In the genomic region with DNA sequence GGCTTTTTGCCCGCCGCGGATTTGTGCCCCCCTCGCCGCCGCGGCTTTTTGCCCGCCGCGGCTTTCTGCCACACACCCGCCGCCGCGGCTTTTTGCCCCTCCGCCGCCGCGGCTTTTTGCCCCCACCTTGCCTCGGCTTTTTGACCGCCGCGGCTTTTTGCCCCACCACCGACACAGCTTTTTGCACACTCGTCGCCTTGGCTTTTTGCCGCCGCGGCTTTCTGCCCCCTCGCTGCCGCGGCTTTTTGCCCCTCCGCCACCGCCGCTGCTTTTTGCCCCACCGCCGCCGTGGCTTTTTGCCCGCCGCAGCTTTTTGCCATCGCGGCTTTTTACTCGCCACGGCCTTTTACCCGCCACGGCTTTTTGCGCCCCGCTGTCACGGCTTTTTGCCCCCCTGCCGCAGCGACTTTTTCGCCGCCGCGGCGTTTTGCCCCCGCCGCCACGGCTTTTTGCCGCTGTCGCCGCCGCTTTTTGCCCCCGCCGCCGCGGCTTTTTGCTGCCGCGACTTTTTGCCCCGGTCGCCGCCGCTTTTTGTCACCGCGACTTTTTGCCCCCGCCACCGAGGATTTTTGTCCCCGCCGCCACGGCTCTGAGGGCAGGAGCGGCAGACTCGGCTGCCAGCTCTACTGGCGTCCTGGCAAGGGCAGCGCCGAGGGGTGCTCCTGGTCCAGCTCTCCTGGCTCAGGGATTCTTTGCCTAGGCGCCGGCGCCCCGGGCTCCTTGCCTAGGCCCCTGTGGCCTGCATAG, we compare ENCODE assay signal across 8 cellular contexts.
DNase-seq lines count a peak whose midpoint lies in the region; ATAC-seq and TF ChIP-seq lines count a peak whose summit lies in the region.
"Not testable (repeated sequence)": the region's sequence is repeated elsewhere in the genome, so short reads cannot be mapped to it uniquely, and the experiment has no call there.

No MANE protein-coding gene starts in this region.

- H3K4me2 ChIP-seq in OCI-LY3 (ENCODE audit: low read length) (peak overlapping the region; percentile 59), mammary epithelial cell (ENCODE audit: insufficient read depth, low read depth, low read length) (peak overlapping the region; percentile 83)
- not testable (repeated sequence) for H3K4me2 ChIP-seq in mesendoderm (ENCODE audit: low read length)

- CTCF ChIA-PET in activated CD8-positive, alpha-beta T cell treated with anti-CD3 and anti-CD28 coated beads, Interleukin-2, amount 10 ng/mL, durations not matched to agents 7 days and 5 days (lab: Charles Lee); mammary epithelial cell (lab: Charles Lee; ENCODE audit: low non-redundant PET): not testable (repeated sequence)

- H3K4me1 Mint-ChIP-seq in activated CD8-positive, alpha-beta T cell treated with anti-CD3 and anti-CD28 coated beads, Interleukin-2, amount 10 ng/mL, durations not matched to agents 7 days and 5 days (ENCODE audit: low read depth): peaks cover 17% of the 10 kb centered on the region

- not testable (repeated sequence) for TF ChIP-seq CTCF in GM12865 (IDR thresholded peaks at IDR 0.05; ENCODE audit: insufficient read depth, low read depth, low read length, missing control alignments); OCI-LY3 (IDR thresholded peaks at IDR 0.05; ENCODE audit: low read depth, low read length); mammary epithelial cell (conservative IDR thresholded peaks at IDR 0.05 in 1 of 2, IDR thresholded peaks at IDR 0.05 in 1 of 2; ENCODE audit: extremely low read depth in 1 of 2, insufficient read depth in 1 of 2, low read depth in 1 of 2, low read length in 2 of 2); gastrocnemius medialis (IDR thresholded peaks at IDR 0.05 in 4 of 5, conservative IDR thresholded peaks at IDR 0.05 in 1 of 5); uterus (IDR thresholded peaks at IDR 0.05)

- peaks cover 15% of the 10 kb centered on the region for H3K9me3 Mint-ChIP-seq in activated CD8-positive, alpha-beta T cell treated with anti-CD3 and anti-CD28 coated beads, Interleukin-2, amount 10 ng/mL, durations not matched to agents 7 days and 5 days (ENCODE audit: insufficient read depth)

- not testable (repeated sequence) for H4K5ac ChIP-seq in mesendoderm (ENCODE audit: low read length)

- intact Hi-C loops in mammary epithelial cell (cut with micrococcal nuclease); Right ventricle myocardium inferior (cut with DNase I); gastrocnemius medialis (cut with DNase I; ENCODE audit: low total_unique reads); uterus (cut with DNase I; ENCODE audit: low total_unique reads): not testable (repeated sequence)

- POLR2A ChIA-PET in activated CD8-positive, alpha-beta T cell treated with anti-CD3 and anti-CD28 coated beads, Interleukin-2, amount 10 ng/mL, durations not matched to agents 7 days and 5 days (lab: Charles Lee): not testable (repeated sequence)

- H3K56ac ChIP-seq in mesendoderm (ENCODE audit: low read length): peak overlapping the region; percentile 15

- not testable (repeated sequence) for H2BK120ac ChIP-seq in mesendoderm (ENCODE audit: low read depth, low read length)

- H3K4me3 ChIP-seq in GM12865 (ENCODE audit: low read depth, low read length): peak overlapping the region; percentile 41
- peak overlapping the region; percentile 77 for H3K4me3 ChIP-seq in OCI-LY3 (ENCODE audit: low read length)
- peak overlapping the region; percentile 40 to 57 (median 41) for H3K4me3 ChIP-seq in mammary epithelial cell (replicated peaks in 1 of 3; ENCODE audit: insufficient read depth in 1 of 3, low read depth in 2 of 3, low read length in 3 of 3)
- not testable (repeated sequence) for H3K4me3 ChIP-seq in mesendoderm (ENCODE audit: low read length)
- H3K4me3 ChIP-seq in gastrocnemius medialis: peak overlapping the region; percentile 54 to 67 (median 61)
- peak overlapping the region; percentile 26 to 43 for H3K4me3 ChIP-seq in uterus

- H3K9me3 ChIP-seq in OCI-LY3 (ENCODE audit: insufficient read depth, low read length); mammary epithelial cell (replicated peaks; ENCODE audit: insufficient read depth, low read length); gastrocnemius medialis; uterus: not testable (repeated sequence)

- H3K18ac ChIP-seq in mesendoderm (ENCODE audit: low read length): peak overlapping the region; percentile 39

- not testable (repeated sequence) for H3K79me2 ChIP-seq in OCI-LY3 (ENCODE audit: low read length); mammary epithelial cell (ENCODE audit: insufficient read depth, low read length); mesendoderm (ENCODE audit: control insufficient read depth, insufficient read depth, low read length)

- H3K36me3 ChIP-seq in OCI-LY3 (replicated peaks; ENCODE audit: low read depth, low read length); mammary epithelial cell (ENCODE audit: insufficient read depth, low read length); mesendoderm (ENCODE audit: control insufficient read depth, insufficient read depth, low read length); gastrocnemius medialis; uterus: not testable (repeated sequence)

- not testable (repeated sequence) for TF ChIP-seq POLR2A in gastrocnemius medialis (IDR thresholded peaks at IDR 0.05); uterus (IDR thresholded peaks at IDR 0.05)

- WGBS in mammary epithelial cell (ENCODE audit: low coverage, missing lambda C conversion rate): no CpG with 5 or more reads among the region's 88 CpGs
- WGBS in mesendoderm (ENCODE audit: extremely low coverage, insufficient coverage, low lambda C conversion rate): no CpG with 5 or more reads among the region's 88 CpGs

- not testable (repeated sequence) for H3K23ac ChIP-seq in mesendoderm (ENCODE audit: low read length)

- in situ Hi-C loops in mammary epithelial cell (cut with MboI; ENCODE audit: low sequenced_read_pairs in 2 of 2); gastrocnemius medialis (cut with MboI; ENCODE audit: low sequenced_read_pairs in 4 of 4): not testable (repeated sequence)

- dilution Hi-C loops in mammary epithelial cell (cut with HindIII; ENCODE audit: low sequenced_read_pairs): not testable (repeated sequence)

- peak overlapping the region; percentile 53 for H3K9ac ChIP-seq in OCI-LY3 (ENCODE audit: low read length)
- not testable (repeated sequence) for H3K9ac ChIP-seq in mammary epithelial cell (ENCODE audit: insufficient read depth, low read length)
- H3K9ac ChIP-seq in mesendoderm (ENCODE audit: low read length): peak overlapping the region; percentile 42

- H3K27me3 ChIP-seq in OCI-LY3 (ENCODE audit: low read depth, low read length); mammary epithelial cell (ENCODE audit: insufficient read depth, low read length); mesendoderm (ENCODE audit: insufficient read depth, low read length, poor library complexity); uterus: not testable (repeated sequence)
- peaks cover 0 to 14% (median 0%) of the 10 kb centered on the region in 3 donors for H3K27me3 ChIP-seq in gastrocnemius medialis

- not testable (repeated sequence) for H3K27ac ChIP-seq in OCI-LY3 (ENCODE audit: low read length); mammary epithelial cell (ENCODE audit: insufficient read depth, low read depth, low read length); mesendoderm (ENCODE audit: low read depth, low read length); uterus
- peak overlapping the region in 1 of 4 donors; percentile 9 for H3K27ac ChIP-seq in gastrocnemius medialis

- H4K8ac ChIP-seq in mesendoderm (ENCODE audit: low read depth, low read length): not testable (repeated sequence)

- not testable (repeated sequence) for H3K4ac ChIP-seq in mesendoderm (ENCODE audit: low read depth, low read length)

- peaks cover 23% of the 10 kb centered on the region for H3K27me3 Mint-ChIP-seq in activated CD8-positive, alpha-beta T cell treated with anti-CD3 and anti-CD28 coated beads, Interleukin-2, amount 10 ng/mL, durations not matched to agents 7 days and 5 days (ENCODE audit: low read depth)

- H3K79me1 ChIP-seq in mesendoderm (ENCODE audit: low read length): not testable (repeated sequence)

- not testable (repeated sequence) for DNase-seq in GM12865 (ENCODE audit: low read depth); mammary epithelial cell; mesendoderm; gastrocnemius medialis; uterus
- peak; percentile 38 for DNase-seq in activated CD8-positive, alpha-beta T cell treated with anti-CD3 and anti-CD28 coated beads, Interleukin-2, amount 10 ng/mL, durations not matched to agents 7 days and 5 days
- peak; percentile 65 for DNase-seq in Right ventricle myocardium inferior (ENCODE audit: missing footprints)

- not testable (repeated sequence) for H4K20me1 ChIP-seq in OCI-LY3 (ENCODE audit: insufficient read depth, low read length); mammary epithelial cell (ENCODE audit: insufficient read depth, low read length)

- not testable (repeated sequence) for H3K4me1 ChIP-seq in OCI-LY3 (ENCODE audit: low read length); mammary epithelial cell (ENCODE audit: insufficient read depth, low read length); mesendoderm (ENCODE audit: control insufficient read depth, low read depth, low read length); gastrocnemius medialis; uterus

- H2BK5ac ChIP-seq in mesendoderm (ENCODE audit: low read length): not testable (repeated sequence)

- peak overlapping the region; percentile 74 for H3K4me3 Mint-ChIP-seq in activated CD8-positive, alpha-beta T cell treated with anti-CD3 and anti-CD28 coated beads, Interleukin-2, amount 10 ng/mL, durations not matched to agents 7 days and 5 days

- H2BK15ac ChIP-seq in mesendoderm (replicated peaks; ENCODE audit: low read depth): not testable (repeated sequence)

- H3K27ac Mint-ChIP-seq in activated CD8-positive, alpha-beta T cell treated with anti-CD3 and anti-CD28 coated beads, Interleukin-2, amount 10 ng/mL, durations not matched to agents 7 days and 5 days: not testable (repeated sequence)

- BruUV-seq in mammary epithelial cell (replicated peaks; lab: Mats Ljungman, UMichigan): not testable (repeated sequence)

- H2AFZ ChIP-seq in OCI-LY3 (ENCODE audit: low read depth, low read length): not testable (repeated sequence)
- peak overlapping the region; percentile 71 for H2AFZ ChIP-seq in mammary epithelial cell (ENCODE audit: low read depth, low read length)

- ATAC-seq in activated CD8-positive, alpha-beta T cell treated with anti-CD3 and anti-CD28 coated beads, Interleukin-2, amount 10 ng/mL, durations not matched to agents 7 days and 5 days; Right ventricle myocardium inferior; gastrocnemius medialis: not testable (repeated sequence)

- H2AK5ac ChIP-seq in mesendoderm (ENCODE audit: low read length): not testable (repeated sequence)

- H3K36me3 Mint-ChIP-seq in activated CD8-positive, alpha-beta T cell treated with anti-CD3 and anti-CD28 coated beads, Interleukin-2, amount 10 ng/mL, durations not matched to agents 7 days and 5 days (ENCODE audit: low read depth): peaks cover 20% of the 10 kb centered on the region
